Comparison of ENCODE assay signal across 9 cellular contexts in genomic region chr6:155493694-155494143, GRCh38. TPM values are rescaled to one million over a fixed set of nuclear protein-coding genes. Genes with fewer than 3 reads are reported as not detected.
A peak's percentile ranks its signal among the peaks of the same experiment; 100 is the strongest.
DNase-seq lines count a peak whose midpoint lies in the region; ATAC-seq lines count a peak whose summit lies in the region.
"Had no signal": no experiment of that assay in that cellular context is flagged by ENCODE, and none has a peak within 500 bp of the region (broad histone marks: within the 10 kb centered on the region; RNA-seq: fewer than 3 reads in every experiment).

No MANE protein-coding gene starts in this region.

- peak overlapping the region; percentile 22 for H3K4me3 Mint-ChIP-seq in activated T-helper 17 cell treated with anti-CD3 and anti-CD28 coated beads, Interleukin-2, amount 50 U/mL, for 72 hours
- H3K4me3 Mint-ChIP-seq: naive B cell had no signal

- no peaks in the 10 kb centered on the region for H3K36me3 ChIP-seq in aorta (ENCODE audit: control insufficient read depth in 1 of 2, insufficient read depth in 2 of 2, low read length in 1 of 2)

- peak overlapping the region in 1 of 2 donors; percentile 94 for H3K27ac ChIP-seq in aorta (ENCODE audit: low read depth in 1 of 2, low read length in 2 of 2)

- no peak overlapping the region for H3K4me3 ChIP-seq in aorta (ENCODE audit: low read length in 2 of 2)

- peak; percentile 78 for DNase-seq in Caki2 (ENCODE audit: low read depth)
- peak; percentile 35 for DNase-seq in iPS-NIHi11 (ENCODE audit: low spot score)
- DNase-seq in aorta: peak; percentile 72 to 79
- DNase-seq in DMS79 treated with DMSO at 0.1 percent for 48 hours (lab: John Stamatoyannopoulos, UW): no peak
- no peak for DNase-seq in NCI-H526 treated with DMSO at 0.1 percent for 48 hours (lab: John Stamatoyannopoulos, UW)
- DNase-seq: naive B cell had no signal

- H3K4me1 ChIP-seq in aorta (ENCODE audit: control insufficient read depth in 1 of 2, insufficient read depth in 2 of 2, low read length in 2 of 2): peaks cover 0 to 18% of the 10 kb centered on the region in 2 donors

- ATAC-seq in GM19452 (IDR thresholded peaks at IDR 0.05; ENCODE audit: unreplicated experiment): peak; percentile 89
- ATAC-seq in HG03442 (IDR thresholded peaks at IDR 0.05; ENCODE audit: unreplicated experiment): peak; percentile 98
- peak; percentile 97 for ATAC-seq in activated T-helper 17 cell treated with anti-CD3 and anti-CD28 coated beads, Interleukin-2, amount 50 U/mL, for 72 hours (replicated peaks)
- peak; percentile 92 for ATAC-seq in aorta (ENCODE audit: low FRiP score)

- peaks cover 9% of the 10 kb centered on the region for H3K4me1 Mint-ChIP-seq in activated T-helper 17 cell treated with anti-CD3 and anti-CD28 coated beads, Interleukin-2, amount 50 U/mL, for 72 hours

- 4 to 7% methylated on average over 4 of the region's 4 CpGs for WGBS in aorta, 2 donors

- H3K27me3 Mint-ChIP-seq in activated T-helper 17 cell treated with anti-CD3 and anti-CD28 coated beads, Interleukin-2, amount 50 U/mL, for 72 hours: peaks cover 6% of the 10 kb centered on the region
- H3K27me3 Mint-ChIP-seq: naive B cell had no signal

- H3K9me3 ChIP-seq in aorta (ENCODE audit: control insufficient read depth, low read length): no peaks in the 10 kb centered on the region

- no peaks in the 10 kb centered on the region for H3K36me3 Mint-ChIP-seq in activated T-helper 17 cell treated with anti-CD3 and anti-CD28 coated beads, Interleukin-2, amount 50 U/mL, for 72 hours (ENCODE audit: low read depth)

- intact Hi-C loops in aorta (cut with DNase I): loop anchor here (1.0 to 10.0 kb wide), 2 partner anchors 36 to 79 kb away; no protein-coding TSS in a partner anchor

- no peaks in the 10 kb centered on the region for H3K27me3 ChIP-seq in aorta (ENCODE audit: control insufficient read depth in 1 of 2, insufficient read depth in 2 of 2, low read length in 1 of 2)

- H3K27ac Mint-ChIP-seq in activated T-helper 17 cell treated with anti-CD3 and anti-CD28 coated beads, Interleukin-2, amount 50 U/mL, for 72 hours: peak overlapping the region; percentile 21
- H3K27ac Mint-ChIP-seq: naive B cell had no signal

- in situ Hi-C loops in Caki2 (cut with HindIII; ENCODE audit: low pct_unique_long_range_greater_than_20kb, low sequenced_read_pairs): no loop called here

- H3K9me3 Mint-ChIP-seq in activated T-helper 17 cell treated with anti-CD3 and anti-CD28 coated beads, Interleukin-2, amount 50 U/mL, for 72 hours: no peaks in the 10 kb centered on the region

RNA-seq across cellular contexts. Expression of gene NOX3, which starts 38.1 kb away (rescaled TPM):
- not detected in 2 replicates for total RNA-seq in Caki2 (2014; rRNA removed; shearing (Covaris generic); ENCODE audit: low replicate concordance)
- not detected for total RNA-seq in activated T-helper 17 cell treated with anti-CD3 and anti-CD28 coated beads, Interleukin-2, amount 50 U/mL, for 72 hours
- total RNA-seq in aorta: not detected
- not detected for polyA plus RNA-seq in aorta

Comparison
In these comparisons a context has a peak if more than half of its experiments do, and no peak if none do; other contexts are left out.
1. DNase-seq: peak in Caki2 (single experiment), iPS-NIHi11 (single experiment) and aorta (2 of 2); none in DMS79 treated with DMSO at 0.1 percent for 48 hours (single experiment) and NCI-H526 treated with DMSO at 0.1 percent for 48 hours (single experiment).
2. Peak in every context shown above with its lines, with median percentiles within 50 percentile points of each other: ATAC-seq.